In the genomic region with DNA sequence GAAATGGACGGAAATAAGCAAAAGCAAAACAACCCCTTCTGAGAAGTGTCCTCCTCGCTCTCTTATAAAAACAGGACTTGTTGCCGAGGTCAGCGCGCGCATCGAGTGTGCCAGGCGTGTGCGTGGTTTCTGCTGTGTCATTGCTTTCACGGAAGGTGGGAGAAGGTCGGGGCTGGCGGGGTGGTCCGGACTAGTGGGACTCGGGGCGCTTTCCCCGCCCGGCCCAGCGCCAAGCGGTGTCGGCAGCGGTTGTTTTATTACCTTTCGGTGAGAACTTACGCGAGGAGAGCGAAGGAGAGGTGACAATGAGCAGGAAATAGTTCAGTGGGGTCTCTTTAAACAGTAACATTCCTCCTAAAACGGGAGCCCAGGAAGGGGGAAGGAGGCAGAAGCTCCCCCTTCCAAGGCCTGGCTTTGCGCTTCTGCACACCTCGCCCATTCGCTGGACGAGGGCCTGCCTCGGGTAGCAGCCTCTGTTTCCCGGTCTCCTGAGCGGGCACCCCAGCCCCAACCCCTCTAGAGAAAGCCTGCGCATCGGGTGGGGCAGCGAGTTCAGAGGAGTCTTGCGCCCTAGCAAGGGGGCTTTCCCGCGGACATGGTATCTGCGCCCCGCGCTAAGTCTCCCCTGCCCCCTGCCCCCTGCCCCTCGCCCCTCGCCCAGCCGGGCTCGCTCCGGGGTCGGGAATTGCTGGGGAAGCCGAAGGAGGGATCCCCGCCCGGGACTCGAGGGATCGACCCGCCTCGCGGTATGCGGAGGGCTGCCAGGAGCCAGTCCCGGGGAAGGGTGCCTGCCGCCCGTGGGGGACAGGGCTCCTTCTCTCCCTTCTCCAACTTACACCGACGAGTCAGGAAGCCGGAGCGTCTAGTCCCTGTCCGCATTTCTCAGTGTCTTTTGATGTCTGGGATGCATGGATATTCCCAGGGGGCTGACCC, we compare ENCODE assay signal across 10 cellular contexts. TPM values are rescaled to one million over a fixed set of nuclear protein-coding genes. Genes with fewer than 3 reads are reported as not detected.
DNase-seq lines count a peak whose midpoint lies in the region; ATAC-seq, FAIRE-seq and TF ChIP-seq lines count a peak whose summit lies in the region.
"Had no signal": no experiment of that assay in that cellular context is flagged by ENCODE, and none has a peak within 500 bp of the region (broad histone marks: within the 10 kb centered on the region; RNA-seq: fewer than 3 reads in every experiment).

No MANE protein-coding gene starts in this region.

- H3K36me3 ChIP-seq in CD8-positive, alpha-beta T cell (ENCODE audit: insufficient read depth, low read length) = no peaks in the 10 kb centered on the region
- H3K36me3 ChIP-seq in HUES6 (ENCODE audit: control insufficient read depth, insufficient read depth, low read length) = no peaks in the 10 kb centered on the region; the same call in 1 of the 2 replicates
- H3K36me3 ChIP-seq in H1 (ENCODE audit: control insufficient read depth in 2 of 4, insufficient read depth in 4 of 4, low read length in 3 of 4) = no peaks in the 10 kb centered on the region
- no peaks in the 10 kb centered on the region for H3K36me3 ChIP-seq in osteoblast (ENCODE audit: insufficient read depth, low read length)
- no peaks in the 10 kb centered on the region for H3K36me3 ChIP-seq in PC-9 (ENCODE audit: low read depth)

- WGBS in H1 (ENCODE audit: extremely low coverage in 1 of 2, insufficient coverage in 1 of 2, insufficient read length in 1 of 2, insufficient replicate concordance in 2 of 2, low coverage in 1 of 2, low lambda C conversion rate in 2 of 2, missing lambda C conversion rate in 1 of 2), 2 experiments = 2% methylated on average over 37 of the region's 65 CpGs; no CpG with 5 or more reads in 1 of the 2 experiments

- no peak overlapping the region for H3K23ac ChIP-seq in H1 (ENCODE audit: insufficient read length)

- no peak overlapping the region for H4K91ac ChIP-seq in H1 (replicated peaks; ENCODE audit: insufficient read length, low read length)

- H3K27me3 Mint-ChIP-seq in CD8-positive, alpha-beta T cell (ENCODE audit: low read depth) = peaks cover 50% of the 10 kb centered on the region

- H3K14ac ChIP-seq in H1 (ENCODE audit: insufficient read length) = no peak overlapping the region

- H3F3A ChIP-seq in PC-9 (ENCODE audit: insufficient read depth, low read depth) = no peaks in the 10 kb centered on the region

- H3K4me1 Mint-ChIP-seq in CD8-positive, alpha-beta T cell (ENCODE audit: low read depth) = peaks cover 16% of the 10 kb centered on the region

- CTCF ChIA-PET in CD8-positive, alpha-beta T cell (lab: Charles Lee) = interaction anchor here (0.6 kb wide), 1 partner anchor 106 kb away, joined by 3 read pairs; no protein-coding TSS in a partner anchor
- CTCF ChIA-PET in H1 (lab: Charles Lee; ENCODE audit: partially characterized antibody) = no interaction called here
- CTCF ChIA-PET in PC-9 (lab: Charles Lee) = no interaction called here

- H2BK120ac ChIP-seq in H1 (replicated peaks; ENCODE audit: low read depth, low read length) = no peak overlapping the region

- H3K9me3 Mint-ChIP-seq in CD8-positive, alpha-beta T cell = no peaks in the 10 kb centered on the region

- intact Hi-C loops in CD8-positive, alpha-beta T cell (cut with DNase I, micrococcal nuclease) = no loop called here
- intact Hi-C loops in PC-9 (cut with micrococcal nuclease; ENCODE audit: unreplicated experiment) = no loop called here

- peaks cover 14% of the 10 kb centered on the region for H3K4me1 ChIP-seq in CD8-positive, alpha-beta T cell (ENCODE audit: insufficient read depth, low read length)
- H3K4me1 ChIP-seq in HUES6 (ENCODE audit: control insufficient read depth, insufficient read depth, low read length) (peaks cover 64% of the 10 kb centered on the region), H1 (replicated peaks in 1 of 4; ENCODE audit: control insufficient read depth in 3 of 4, insufficient read depth in 4 of 4, low read length in 3 of 4) (peaks cover 4 to 40% (median 18%) of the 10 kb centered on the region in 4 experiments), osteoblast (ENCODE audit: insufficient read depth, low read length) (no peaks in the 10 kb centered on the region), PC-9 (replicated peaks; ENCODE audit: insufficient read depth) (no peaks in the 10 kb centered on the region)

- no peak overlapping the region for H4K5ac ChIP-seq in H1 (ENCODE audit: insufficient read length, low read depth, low read length)

- no peak for DNase-seq in CD8-positive, alpha-beta T cell
- DNase-seq in H1 (ENCODE audit: low read depth in 1 of 2, low spot score in 2 of 2) = peak in 1 of 2 experiments; percentile 70
- DNase-seq in osteoblast (ENCODE audit: insufficient read length, low spot score, missing footprints) = peak; percentile 81
- DNase-seq in PC-9 = no peak

- no peak for TF ChIP-seq POLR2A in H1 (IDR thresholded peaks at IDR 0.05; ENCODE audit: control extremely low read depth in 1 of 2, low read depth in 2 of 2, low read length in 2 of 2)

- peak overlapping the region; percentile 89 for H3K9ac ChIP-seq in HUES6 (ENCODE audit: low read length)
- no peak overlapping the region for H3K9ac ChIP-seq in H1 (replicated peaks in 1 of 4; ENCODE audit: extremely low read depth in 1 of 4, low read depth in 3 of 4, low read length in 3 of 4)

- no peak overlapping the region for H3K27ac Mint-ChIP-seq in CD8-positive, alpha-beta T cell

- H3K4me3 Mint-ChIP-seq in CD8-positive, alpha-beta T cell = peak overlapping the region; percentile 83

- H4K8ac ChIP-seq in H1 (ENCODE audit: extremely low read depth, insufficient read depth, low read length) = no peak overlapping the region

- no peak overlapping the region for H2BK12ac ChIP-seq in H1 (ENCODE audit: low read depth, low read length)

- H3K9me3 ChIP-seq in CD8-positive, alpha-beta T cell (ENCODE audit: low read length) = no peaks in the 10 kb centered on the region
- H3K9me3 ChIP-seq in HUES6 (ENCODE audit: control insufficient read depth, insufficient read depth, low read depth, low read length) (no peaks in the 10 kb centered on the region), H1 (ENCODE audit: insufficient read depth in 2 of 2, low read depth in 1 of 2, low read length in 1 of 2) (no peaks in the 10 kb centered on the region), osteoblast (ENCODE audit: low read depth, low read length) (no peaks in the 10 kb centered on the region), PC-9 (ENCODE audit: insufficient read depth, low read depth) (no peaks in the 10 kb centered on the region)

- H3K4me2 ChIP-seq in H1 (ENCODE audit: insufficient read depth in 1 of 2, low read depth in 2 of 2, low read length in 2 of 2) (peak overlapping the region; percentile 94 to 98), osteoblast (ENCODE audit: insufficient read depth, low read length) (no peak overlapping the region), PC-9 (no peak overlapping the region)

- no peaks in the 10 kb centered on the region for H3K36me3 Mint-ChIP-seq in CD8-positive, alpha-beta T cell

- TF ChIP-seq RAD21 in H1 (IDR thresholded peaks at IDR 0.05 in 1 of 2, conservative IDR thresholded peaks at IDR 0.05 in 1 of 2; ENCODE audit: low read depth in 2 of 2, low read length in 2 of 2) = no peak

- no peak overlapping the region for H3K4me3 ChIP-seq in CD8-positive, alpha-beta T cell (ENCODE audit: low read depth, low read length)
- H3K4me3 ChIP-seq in HUES6 (ENCODE audit: low read depth, low read length) (peak overlapping the region; percentile 85), H1 (ENCODE audit: extremely low read depth in 1 of 4, insufficient read depth in 2 of 4, low read depth in 3 of 4, low read length in 4 of 4) (peak overlapping the region; percentile 30 to 69 (median 40)), osteoblast (ENCODE audit: insufficient read depth, low read length) (no peak overlapping the region), PC-9 (no peak overlapping the region)
- H3K4me3 ChIP-seq: lung had no signal

- peaks cover 9% of the 10 kb centered on the region for H3K27me3 ChIP-seq in CD8-positive, alpha-beta T cell (ENCODE audit: insufficient read depth, low read length)
- H3K27me3 ChIP-seq in HUES6 (ENCODE audit: control insufficient read depth, insufficient read depth, low read length) = peaks cover 95% of the 10 kb centered on the region
- H3K27me3 ChIP-seq in H1 (replicated peaks in 1 of 4; ENCODE audit: control insufficient read depth in 3 of 4, extremely low read depth in 1 of 4, insufficient read depth in 3 of 4, low read length in 3 of 4) = peaks cover 68 to 98% (median 91%) of the 10 kb centered on the region in 4 experiments
- peaks cover 41% of the 10 kb centered on the region for H3K27me3 ChIP-seq in osteoblast (ENCODE audit: insufficient read depth, low read length)
- peaks cover 74% of the 10 kb centered on the region for H3K27me3 ChIP-seq in PC-9 (ENCODE audit: insufficient read depth, low read depth)

- FAIRE-seq in H1 (lab: Jason Lieb, UNC) = no peak

- no peak overlapping the region for H3K27ac ChIP-seq in CD8-positive, alpha-beta T cell (ENCODE audit: low read depth, low read length)
- H3K27ac ChIP-seq in HUES6 (ENCODE audit: low read depth, low read length) = no peak overlapping the region; the same call in 1 of the 2 replicates
- H3K27ac ChIP-seq in H1 (ENCODE audit: low read depth, low read length) = no peak overlapping the region
- H3K27ac ChIP-seq in osteoblast (ENCODE audit: low read depth, low read length) = no peak overlapping the region
- no peak overlapping the region for H3K27ac ChIP-seq in PC-9

- H2AFZ ChIP-seq in H1 (ENCODE audit: low read length) = 0 out of 2 replicates have a peak overlapping the region, but pooled peaks have one; percentile 43
- H2AFZ ChIP-seq in osteoblast (ENCODE audit: low read length) = no peak overlapping the region
- no peak overlapping the region for H2AFZ ChIP-seq in PC-9

- TF ChIP-seq CTCF in CD8-positive, alpha-beta T cell (IDR thresholded peaks at IDR 0.05) = no peak
- TF ChIP-seq CTCF in H1 (IDR thresholded peaks at IDR 0.05; ENCODE audit: control extremely low read depth in 1 of 3, insufficient read depth in 1 of 3, low read depth in 1 of 3, low read length in 3 of 3) (no peak), osteoblast (IDR thresholded peaks at IDR 0.05; ENCODE audit: extremely low read depth, low read depth, low read length) (no peak), PC-9 (conservative IDR thresholded peaks at IDR 0.05) (no peak)

- no peak for TF ChIP-seq EP300 in H1 (IDR thresholded peaks at IDR 0.05; ENCODE audit: borderline replicate concordance in 1 of 2, low read depth in 2 of 2, low read length in 2 of 2)

- H3K79me2 ChIP-seq in H1 (ENCODE audit: control insufficient read depth in 1 of 2, insufficient read depth in 2 of 2, low read length in 2 of 2) (no peaks in the 10 kb centered on the region), osteoblast (ENCODE audit: insufficient read depth, low read length) (no peaks in the 10 kb centered on the region), PC-9 (ENCODE audit: low read depth) (no peaks in the 10 kb centered on the region)

- H3K79me1 ChIP-seq in H1 (ENCODE audit: low read depth, low read length) = no peaks in the 10 kb centered on the region

- H3K9me2 ChIP-seq in PC-9 (ENCODE audit: insufficient read depth) = no peaks in the 10 kb centered on the region

- H2AK5ac ChIP-seq in H1 (ENCODE audit: low read depth, low read length) = no peak overlapping the region

- no peak overlapping the region for H3K4ac ChIP-seq in H1 (replicated peaks; ENCODE audit: insufficient read length, low read depth, low read length)

- POLR2A ChIA-PET in CD8-positive, alpha-beta T cell (lab: Charles Lee) = no interaction called here
- POLR2A ChIA-PET in H1 (lab: Charles Lee; ENCODE audit: partially characterized antibody) (no interaction called here), PC-9 (lab: Charles Lee; ENCODE audit: unreplicated experiment) (no interaction called here)

- ATAC-seq in CD8-positive, alpha-beta T cell = no peak
- ATAC-seq in GM21526 (IDR thresholded peaks at IDR 0.05; ENCODE audit: low FRiP score, unreplicated experiment) (no peak), GM19455 (IDR thresholded peaks at IDR 0.05; ENCODE audit: unreplicated experiment) (no peak), HG03354 (IDR thresholded peaks at IDR 0.05; ENCODE audit: poor library complexity, severe bottlenecking, unreplicated experiment) (no peak)

- peaks cover 13% of the 10 kb centered on the region; the same call in 1 of the 2 replicates for H3K23me2 ChIP-seq in H1 (ENCODE audit: low read depth, low read length)

- H3K56ac ChIP-seq in H1 (replicated peaks; ENCODE audit: insufficient read length, low read depth, low read length) = no peak overlapping the region

- no peak overlapping the region for H2BK15ac ChIP-seq in H1 (ENCODE audit: low read length)

- H2BK5ac ChIP-seq in H1 (ENCODE audit: low read depth, low read length) = no peak overlapping the region

- no TSS peak for BruUV-seq in PC-9 (replicated peaks; lab: Mats Ljungman, UMichigan)

- H4K20me1 ChIP-seq in H1 (replicated peaks in 1 of 2; ENCODE audit: control insufficient read depth in 1 of 2, insufficient read depth in 2 of 2, low read length in 2 of 2) (peaks cover 3 to 6% of the 10 kb centered on the region in 2 experiments), osteoblast (ENCODE audit: insufficient read depth, low read length) (no peaks in the 10 kb centered on the region), PC-9 (ENCODE audit: insufficient read depth) (no peaks in the 10 kb centered on the region)

- H3K18ac ChIP-seq in H1 (ENCODE audit: extremely low read depth, low read length) = 0 out of 2 replicates have a peak overlapping the region, but pooled peaks have one; percentile 38

- H2BK20ac ChIP-seq in H1 (ENCODE audit: low read length) = no peak overlapping the region

RNA-seq across cellular contexts. Expression of gene TBXT, which starts 1.2 kb away (rescaled TPM):
- not detected for total RNA-seq in CD8-positive, alpha-beta T cell
- 0.24 and 0.25 TPM in 2 replicates for total RNA-seq in H1 (2021; fragmentation: NEBNext Ultra II Directional; extraction: Animal tissue kit (Norgen Biotek cat#: 25700))
- polyA plus RNA-seq in H1 (2011; rRNA removed) = 0.18 and 0.52 TPM in 2 replicates
- 0.19 TPM for polyA plus RNA-seq in H1 (2011; cell fraction: cytosol; rRNA removed)
- 0.84 TPM for polyA plus RNA-seq in H1 (2011; cell fraction: nucleus; rRNA removed)
- 0.21 to 0.54 TPM (median 0.33 TPM) in 4 replicates for polyA plus RNA-seq in H1 (2012, experiment 1 of 2)
- 0.33 TPM for polyA plus RNA-seq in H1 (2012, experiment 2 of 2)
- polyA plus RNA-seq in H1 (2013, experiment 1 of 2) = 0.16 TPM
- 0.11 TPM for polyA plus RNA-seq in H1 (2013, experiment 2 of 2)
- polyA minus RNA-seq in H1 (2011; rRNA and poly(A)+ RNA removed) = 0.17 and 0.19 TPM in 2 replicates
- polyA minus RNA-seq in H1 (2011; cell fraction: cytosol; rRNA and poly(A)+ RNA removed) = not detected
- not detected for polyA minus RNA-seq in H1 (2011; cell fraction: nucleus; rRNA and poly(A)+ RNA removed)
- not detected in 2 replicates for total RNA-seq in osteoblast
- not detected in 2 replicates for total RNA-seq in PC-9 (2021)
- total RNA-seq: dermis microvascular lymphatic vessel endothelial cell, lung had no signal
- polyA plus RNA-seq: lung had no signal

Comparison
In these comparisons a context has a peak if more than half of its experiments do, and no peak if none do; other contexts are left out.
1. H3K4me3 ChIP-seq: peak in HUES6 (single experiment) and H1 (4 of 4); none in CD8-positive, alpha-beta T cell (single experiment), osteoblast (single experiment) and PC-9 (single experiment).
2. H3K4me2 ChIP-seq: peak in H1 (2 of 2); none in osteoblast (single experiment) and PC-9 (single experiment).